8 cellular contexts compared by ENCODE assay signal in genomic region chr5:131379723-131380122, GRCh38.
A peak's percentile ranks its signal among the peaks of the same experiment; 100 is the strongest.
DNase-seq lines count a peak whose midpoint lies in the region; ATAC-seq and TF ChIP-seq lines count a peak whose summit lies in the region.

No MANE protein-coding gene starts in this region.

- H3K9me3 ChIP-seq in ascending aorta: no peaks in the 10 kb centered on the region

- H3K4me3 ChIP-seq in dorsolateral prefrontal cortex: no peak overlapping the region
- H3K4me3 ChIP-seq in retinal pigment epithelial cell (ENCODE audit: low read length): no peak overlapping the region
- no peak overlapping the region for H3K4me3 ChIP-seq in ascending aorta

- no peaks in the 10 kb centered on the region for H3K9me3 Mint-ChIP-seq in activated B cell treated with CpG ODN at 0.5 μM for 24 hours

- peaks cover 85% of the 10 kb centered on the region for H3K4me1 Mint-ChIP-seq in activated B cell treated with CpG ODN at 0.5 μM for 24 hours

- ATAC-seq in GM18870 (IDR thresholded peaks at IDR 0.05; ENCODE audit: unreplicated experiment) (peak; percentile 46), HG03342 (IDR thresholded peaks at IDR 0.05; ENCODE audit: unreplicated experiment) (peak; percentile 38), activated B cell treated with CpG ODN at 0.5 μM for 24 hours (ENCODE audit: low read depth) (peak; percentile 64)

- no peaks in the 10 kb centered on the region for H3K36me3 ChIP-seq in ascending aorta

- TF ChIP-seq CTCF in activated B cell treated with CpG ODN at 0.5 μM for 24 hours (IDR thresholded peaks at IDR 0.05): no peak
- no peak for TF ChIP-seq CTCF in dorsolateral prefrontal cortex (IDR thresholded peaks at IDR 0.05 in 54 of 56, conservative IDR thresholded peaks at IDR 0.05 in 2 of 56; ENCODE audit: low read depth in 1 of 56, partially characterized antibody in 56 of 56)
- no peak for TF ChIP-seq CTCF in retinal pigment epithelial cell (conservative IDR thresholded peaks at IDR 0.05; ENCODE audit: low read depth, low read length)
- no peak for TF ChIP-seq CTCF in ascending aorta (IDR thresholded peaks at IDR 0.05)

- H3K4me1 ChIP-seq in ascending aorta: peaks cover 0 to 18% of the 10 kb centered on the region in 2 donors

- H3K27me3 ChIP-seq in dorsolateral prefrontal cortex (no peaks in the 10 kb centered on the region), ascending aorta (no peaks in the 10 kb centered on the region)

- DNase-seq in activated B cell treated with CpG ODN at 0.5 μM for 24 hours: peak; percentile 36
- no peak for DNase-seq in dorsolateral prefrontal cortex
- DNase-seq in retinal pigment epithelial cell (ENCODE audit: low read depth): peak; percentile 43
- no peak for DNase-seq in COLO668 (lab: John Stamatoyannopoulos, UW; ENCODE audit: unreplicated experiment)
- DNase-seq in ascending aorta (ENCODE audit: low spot score in 2 of 2): no peak
- DNase-seq in NCI-H69 (lab: John Stamatoyannopoulos, UW): no peak

- no peaks in the 10 kb centered on the region for H3K27me3 Mint-ChIP-seq in activated B cell treated with CpG ODN at 0.5 μM for 24 hours

- intact Hi-C loops in activated B cell treated with CpG ODN at 0.5 μM for 24 hours (cut with micrococcal nuclease) (loop anchor here (1.0 to 5.0 kb wide), 4 partner anchors 21 to 209 kb away; partner anchors contain the start of gene LYRM7), dorsolateral prefrontal cortex (cut with DNase I) (loop anchor here (5.0 to 10.0 kb wide), 3 partner anchors 105 to 215 kb away; partner anchors contain the start of genes HINT1 (in 2 of the 2) and CDC42SE2 (in 1 of the 2)), ascending aorta (cut with DNase I) (loop anchor here (10.0 kb wide), 1 partner anchor 115 kb away; the partner anchor contains the start of gene CDC42SE2)

- CTCF ChIA-PET in activated B cell treated with CpG ODN at 0.5 μM for 24 hours (lab: Charles Lee): no interaction called here

- H3K27ac Mint-ChIP-seq in activated B cell treated with CpG ODN at 0.5 μM for 24 hours: peak overlapping the region; percentile 98

- peak overlapping the region; percentile 70 for H3K4me3 Mint-ChIP-seq in activated B cell treated with CpG ODN at 0.5 μM for 24 hours

- POLR2A ChIA-PET in activated B cell treated with CpG ODN at 0.5 μM for 24 hours (lab: Charles Lee): interaction anchor here (0.6 to 10.5 kb wide), 6 partner anchors 16 to 216 kb away, joined by 3 to 190 read pairs (median 7); partner anchors contain the start of genes CDC42SE2 and HINT1

- H3K36me3 Mint-ChIP-seq in activated B cell treated with CpG ODN at 0.5 μM for 24 hours (ENCODE audit: low read depth): peaks cover 23% of the 10 kb centered on the region

- H3K27ac ChIP-seq in dorsolateral prefrontal cortex (peak overlapping the region in 56 of 59 donors; percentile 12 to 95 (median 81)), ascending aorta (peak overlapping the region in 1 of 2 donors; percentile 31)

Comparison
In these comparisons a context has a peak if more than half of its experiments do, and no peak if none do; other contexts are left out.
1. DNase-seq: peak in activated B cell treated with CpG ODN at 0.5 μM for 24 hours (single experiment) and retinal pigment epithelial cell (single experiment); none in dorsolateral prefrontal cortex (0 of 10), COLO668 (single experiment), ascending aorta (0 of 2) and NCI-H69 (single experiment).
2. Peak in every context shown above with its lines, with median percentiles within 50 percentile points of each other: ATAC-seq.